17 cellular contexts compared by ENCODE assay signal in the genomic region with DNA sequence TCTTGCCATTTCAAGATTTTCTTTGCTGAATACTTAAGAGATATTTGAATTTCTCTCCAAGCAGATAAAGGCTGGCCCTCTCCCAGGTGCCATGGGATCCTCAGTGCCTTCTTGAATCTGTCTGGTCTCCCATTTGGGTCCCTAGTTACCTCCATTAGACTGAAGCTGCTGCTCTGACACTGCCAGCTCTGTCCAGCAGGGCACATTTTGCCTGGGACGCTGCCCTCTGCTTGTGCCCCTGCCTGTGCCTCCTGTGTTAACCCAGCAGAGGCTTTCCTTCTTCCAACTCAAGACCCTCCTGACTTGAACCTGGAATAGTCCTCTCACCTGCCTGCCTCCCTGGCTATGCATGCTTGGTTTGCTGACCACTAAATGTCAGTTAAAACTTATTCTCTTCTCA.
A peak's percentile ranks its signal among the peaks of the same experiment; 100 is the strongest.
DNase-seq lines count a peak whose midpoint lies in the region; ATAC-seq, FAIRE-seq and TF ChIP-seq lines count a peak whose summit lies in the region.
"Had no signal": no experiment of that assay in that cellular context is flagged by ENCODE, and none has a peak within 500 bp of the region (broad histone marks: within the 10 kb centered on the region; RNA-seq: fewer than 3 reads in every experiment).

No MANE protein-coding gene starts in this region.

- no peak for ATAC-seq in activated CD4-positive, CD25-positive, alpha-beta regulatory T cell treated with anti-CD3 and anti-CD28 coated beads, Interleukin-2, amount 50 U/mL, for 24 hours
- no peak for ATAC-seq in activated T-cell treated with anti-CD3 and anti-CD28 coated beads, Interleukin-2, amount 50 U/mL, for 72 hours (replicated peaks in 1 of 2)
- ATAC-seq: K562 had no signal

- H3K27ac ChIP-seq in H9 (ENCODE audit: insufficient read length, low read depth, low read length) (no peak overlapping the region), keratinocyte (ENCODE audit: control insufficient read depth, insufficient read depth, low read length) (peak overlapping the region; percentile 72)
- H3K27ac ChIP-seq: A549, SK-N-MC had no signal

- H4K91ac ChIP-seq in H9 (ENCODE audit: insufficient read length, low read depth, low read length): no peak overlapping the region

- no peak overlapping the region for H2BK15ac ChIP-seq in H9 (ENCODE audit: low read depth, low read length)

- H3K18ac ChIP-seq in H9 (ENCODE audit: insufficient read length, low read depth, low read length): peak overlapping the region; percentile 3

- no peak overlapping the region for H3K56ac ChIP-seq in H9 (ENCODE audit: insufficient read length, low read depth, low read length)

- no CpG with 5 or more reads among the region's 1 CpG for WGBS in H9 (ENCODE audit: extremely low coverage, insufficient read length, low lambda C conversion rate)

- H3K14ac ChIP-seq in H9 (ENCODE audit: insufficient read depth, low read length): no peak overlapping the region

- peaks cover 8% of the 10 kb centered on the region; the same call in 1 of the 2 replicates for H3K9me3 ChIP-seq in Caco-2
- no peaks in the 10 kb centered on the region for H3K9me3 ChIP-seq in H9 (ENCODE audit: control insufficient read depth, low read depth, low read length)
- H3K9me3 ChIP-seq in keratinocyte (ENCODE audit: control insufficient read depth, low read depth, low read length): no peaks in the 10 kb centered on the region
- H3K9me3 ChIP-seq: A549 had no signal

- H3K36me3 ChIP-seq in Caco-2 (ENCODE audit: control insufficient read depth, insufficient read depth, low read length) (no peaks in the 10 kb centered on the region), keratinocyte (ENCODE audit: control insufficient read depth in 2 of 2, extremely low read depth in 1 of 2, insufficient read depth in 2 of 2, low read length in 2 of 2) (no peaks in the 10 kb centered on the region)

- H4K20me1 ChIP-seq in H9 (ENCODE audit: control insufficient read depth, insufficient read depth, insufficient read length): no peaks in the 10 kb centered on the region
- H4K20me1 ChIP-seq in keratinocyte (ENCODE audit: control insufficient read depth, extremely low read depth, insufficient read depth, low read length): no peaks in the 10 kb centered on the region

- H2BK5ac ChIP-seq in H9 (ENCODE audit: insufficient read length, low read length): no peak overlapping the region

- no peak for DNase-seq in Caco-2
- DNase-seq in H9: no peak
- DNase-seq in chondrocyte (ENCODE audit: low spot score): no peak
- DNase-seq in keratinocyte (ENCODE audit: low read depth, low spot score): no peak
- no peak for DNase-seq in activated T-cell treated with anti-CD3 and anti-CD28 coated beads, Interleukin-2, amount 50 U/mL, for 72 hours
- no peak for DNase-seq in NCI-H187 (lab: John Stamatoyannopoulos, UW)
- no peak for DNase-seq in frontal cortex (ENCODE audit: low spot score in 2 of 2)
- DNase-seq: CD4-positive, alpha-beta memory T cell; NCI-H1092 treated with DMSO at 0.1 percent for 48 hours; NCI-H1694; NK-92 treated with Interleukin-12 subunit alpha and Interleukin-12 subunit beta, amount 100 ng/mL, for 24 hours; Right ventricle myocardium superior had no signal

- no peak overlapping the region for H4K5ac ChIP-seq in H9 (ENCODE audit: insufficient read length, low read depth, low read length)

- H3K36me3 Mint-ChIP-seq in Caco-2 (ENCODE audit: insufficient read depth, unreplicated experiment) (no peaks in the 10 kb centered on the region), H9 (ENCODE audit: insufficient read depth in 1 of 3, low read depth in 3 of 3) (peaks cover 7 to 13% (median 10%) of the 10 kb centered on the region in 3 experiments; a peak in 5 of 7 replicates), chondrocyte (ENCODE audit: low read depth) (no peaks in the 10 kb centered on the region)
- no peaks in the 10 kb centered on the region for H3K36me3 Mint-ChIP-seq in activated T-cell treated with anti-CD3 and anti-CD28 coated beads, Interleukin-2, amount 50 U/mL, for 72 hours (ENCODE audit: insufficient read depth in 2 of 2)
- H3K36me3 Mint-ChIP-seq: CD4-positive, alpha-beta memory T cell had no signal

- no peaks in the 10 kb centered on the region for H3K79me1 ChIP-seq in H9 (ENCODE audit: insufficient read depth, low read depth, low read length, poor library complexity, severe bottlenecking)

- no peak overlapping the region for H3K23ac ChIP-seq in H9 (ENCODE audit: insufficient read length, low read depth, low read length)

- CTCF ChIA-PET in Caco-2 (lab: Charles Lee): interaction anchor here (1.5 kb wide), 1 partner anchor 85 kb away, joined by 4 read pairs; no protein-coding TSS in a partner anchor

- peaks cover 13% of the 10 kb centered on the region for H3K4me1 ChIP-seq in Caco-2
- H3K4me1 ChIP-seq in H9 (ENCODE audit: insufficient read depth, low read length): peaks cover 4% of the 10 kb centered on the region; the same call in 1 of the 2 replicates
- H3K4me1 ChIP-seq in keratinocyte (ENCODE audit: control insufficient read depth, extremely low read depth, insufficient read depth, low read length): peaks cover 29% of the 10 kb centered on the region
- H3K4me1 ChIP-seq: A549 had no signal

- peaks cover 11% of the 10 kb centered on the region for H3K4me1 Mint-ChIP-seq in Caco-2 (ENCODE audit: low read depth, unreplicated experiment)
- peaks cover 25 to 39% of the 10 kb centered on the region in 2 experiments for H3K4me1 Mint-ChIP-seq in H9
- peaks cover 15% of the 10 kb centered on the region for H3K4me1 Mint-ChIP-seq in chondrocyte (ENCODE audit: low read depth)
- no peaks in the 10 kb centered on the region for H3K4me1 Mint-ChIP-seq in activated T-cell treated with anti-CD3 and anti-CD28 coated beads, Interleukin-2, amount 50 U/mL, for 72 hours (ENCODE audit: low read depth)

- dilution Hi-C loops in keratinocyte (cut with MboI; ENCODE audit: extremely low pct_ligation_motif_present, low sequenced_read_pairs): no loop called here

- POLR2A ChIA-PET in Caco-2 (lab: Charles Lee): no interaction called here

- H3K4me3 Mint-ChIP-seq in Caco-2 (ENCODE audit: unreplicated experiment): no peak overlapping the region
- H3K4me3 Mint-ChIP-seq in H9: no peak overlapping the region
- H3K4me3 Mint-ChIP-seq in chondrocyte (ENCODE audit: unreplicated experiment): no peak overlapping the region
- no peak overlapping the region for H3K4me3 Mint-ChIP-seq in activated T-cell treated with anti-CD3 and anti-CD28 coated beads, Interleukin-2, amount 50 U/mL, for 72 hours
- H3K4me3 Mint-ChIP-seq: CD4-positive, alpha-beta memory T cell had no signal

- H2BK20ac ChIP-seq in H9 (ENCODE audit: low read depth, low read length, poor library complexity, severe bottlenecking): no peak overlapping the region

- no TSS peak for BruUV-seq in Caco-2 (replicated peaks; lab: Mats Ljungman, UMichigan)

- H2AFZ ChIP-seq in H9 (ENCODE audit: low read length) (no peak overlapping the region), keratinocyte (ENCODE audit: control insufficient read depth, low read length) (peak overlapping the region; percentile 42)

- no peak overlapping the region for H3K4ac ChIP-seq in H9 (ENCODE audit: low read depth, low read length)

- peak overlapping the region; percentile 18 for H2AK5ac ChIP-seq in H9 (ENCODE audit: insufficient read length, low read length)

- H3K9me1 ChIP-seq in keratinocyte (ENCODE audit: control insufficient read depth, extremely low read depth, insufficient read depth, low read length): no peaks in the 10 kb centered on the region

- no peaks in the 10 kb centered on the region for H3K23me2 ChIP-seq in H9 (ENCODE audit: insufficient read length, low read depth, low read length, poor library complexity, severe bottlenecking)

- H3K4me2 ChIP-seq in H9 (ENCODE audit: insufficient read depth, insufficient read length, low read length) (no peak overlapping the region), keratinocyte (ENCODE audit: control insufficient read depth, extremely low read depth, insufficient read depth, low read depth, low read length) (peak overlapping the region; percentile 49)
- H3K4me2 ChIP-seq: A549 had no signal

- H3K27me3 Mint-ChIP-seq in Caco-2 (ENCODE audit: insufficient read depth, unreplicated experiment): no peaks in the 10 kb centered on the region
- peaks cover 3% of the 10 kb centered on the region; the same call in 1 of the 2 replicates for H3K27me3 Mint-ChIP-seq in H9 (ENCODE audit: low read depth)
- peaks cover 19% of the 10 kb centered on the region for H3K27me3 Mint-ChIP-seq in chondrocyte (ENCODE audit: low read depth)
- peaks cover 7% of the 10 kb centered on the region for H3K27me3 Mint-ChIP-seq in activated T-cell treated with anti-CD3 and anti-CD28 coated beads, Interleukin-2, amount 50 U/mL, for 72 hours (ENCODE audit: low read depth)

- H2BK12ac ChIP-seq in H9 (ENCODE audit: insufficient read length, low read depth, low read length): no peak overlapping the region

- H3K4me3 ChIP-seq in Caco-2 (ENCODE audit: low read depth, low read length) (no peak overlapping the region), keratinocyte (ENCODE audit: control insufficient read depth in 2 of 3, extremely low read depth in 1 of 3, insufficient read depth in 2 of 3, low read depth in 1 of 3, low read length in 3 of 3) (no peak overlapping the region)
- H3K4me3 ChIP-seq: A549, K562, SK-N-MC had no signal

- no peak overlapping the region for H3K9ac ChIP-seq in H9 (ENCODE audit: extremely low read depth, insufficient read length, low read length)
- no peak overlapping the region for H3K9ac ChIP-seq in keratinocyte (ENCODE audit: control insufficient read depth, extremely low read depth, insufficient read depth, low read length)

- H4K8ac ChIP-seq in H9 (replicated peaks; ENCODE audit: insufficient read length, low read depth, low read length): no peak overlapping the region

- FAIRE-seq in keratinocyte (lab: Jason Lieb, UNC): no peak
- no peak for FAIRE-seq in frontal cortex (lab: Jason Lieb, UNC)
- FAIRE-seq: A549, K562, RCC 7860 had no signal

- H3K9me3 Mint-ChIP-seq in Caco-2 (ENCODE audit: unreplicated experiment) (peaks cover 9% of the 10 kb centered on the region), H9 (peaks cover 11 to 13% of the 10 kb centered on the region in 2 experiments), chondrocyte (ENCODE audit: low read depth) (no peaks in the 10 kb centered on the region)
- H3K9me3 Mint-ChIP-seq in activated T-cell treated with anti-CD3 and anti-CD28 coated beads, Interleukin-2, amount 50 U/mL, for 72 hours: peaks cover 0 to 2% of the 10 kb centered on the region in 2 donors

- H3K27ac Mint-ChIP-seq in Caco-2 (ENCODE audit: unreplicated experiment) (peak overlapping the region; percentile 43), H9 (peak overlapping the region in 1 of 3 experiments; percentile 78; a peak in 3 of 7 replicates), chondrocyte (ENCODE audit: unreplicated experiment) (no peak overlapping the region)
- no peak overlapping the region for H3K27ac Mint-ChIP-seq in activated T-cell treated with anti-CD3 and anti-CD28 coated beads, Interleukin-2, amount 50 U/mL, for 72 hours
- H3K27ac Mint-ChIP-seq: CD4-positive, alpha-beta memory T cell had no signal

- no peak overlapping the region for H2BK120ac ChIP-seq in H9 (ENCODE audit: low read depth, low read length, poor library complexity, severe bottlenecking)

- intact Hi-C loops in Caco-2 (cut with micrococcal nuclease; ENCODE audit: unreplicated experiment): loop anchor here (2.0 to 5.0 kb wide), 2 partner anchors 30 to 64 kb away; no protein-coding TSS in a partner anchor

- H3K79me2 ChIP-seq in H9 (ENCODE audit: insufficient read depth, low read length): no peaks in the 10 kb centered on the region
- H3K79me2 ChIP-seq in keratinocyte (ENCODE audit: control insufficient read depth, insufficient read depth, low read length): no peaks in the 10 kb centered on the region

- H3K27me3 ChIP-seq in Caco-2 (replicated peaks; ENCODE audit: control insufficient read depth, insufficient read depth, low read length) (no peaks in the 10 kb centered on the region), H9 (ENCODE audit: insufficient read depth, low read length) (no peaks in the 10 kb centered on the region), keratinocyte (ENCODE audit: control insufficient read depth, extremely low read depth, insufficient read depth, low read length) (no peaks in the 10 kb centered on the region)

- H3T11ph ChIP-seq in H9 (ENCODE audit: low read length): no peak overlapping the region

- no peak for TF ChIP-seq CTCF in Caco-2 (IDR thresholded peaks at IDR 0.05; ENCODE audit: insufficient read depth in 1 of 2, low read depth in 1 of 2, low read length in 1 of 2, severe bottlenecking in 1 of 2, unreplicated experiment in 1 of 2)
- TF ChIP-seq CTCF in H9 (conservative IDR thresholded peaks at IDR 0.05): peak; percentile 39; the same call in 2 of the 3 replicates
- TF ChIP-seq CTCF in chondrocyte (IDR thresholded peaks at IDR 0.05): peak; percentile 10
- peak; percentile 6 to 30 (median 15) for TF ChIP-seq CTCF in keratinocyte (optimal IDR thresholded peaks at IDR 0.05 in 1 of 3, IDR thresholded peaks at IDR 0.05 in 1 of 3, conservative IDR thresholded peaks at IDR 0.05 in 1 of 3; ENCODE audit: extremely low read depth in 1 of 3, insufficient read depth in 2 of 3, low read length in 3 of 3)

Comparison
In these comparisons a context has a peak if more than half of its experiments do, and no peak if none do; other contexts are left out.
1. CTCF ChIP-seq: peak in H9 (single experiment), chondrocyte (single experiment) and keratinocyte (3 of 3); none in Caco-2 (0 of 2).